8 cellular contexts compared by ENCODE assay signal in the genomic region with DNA sequence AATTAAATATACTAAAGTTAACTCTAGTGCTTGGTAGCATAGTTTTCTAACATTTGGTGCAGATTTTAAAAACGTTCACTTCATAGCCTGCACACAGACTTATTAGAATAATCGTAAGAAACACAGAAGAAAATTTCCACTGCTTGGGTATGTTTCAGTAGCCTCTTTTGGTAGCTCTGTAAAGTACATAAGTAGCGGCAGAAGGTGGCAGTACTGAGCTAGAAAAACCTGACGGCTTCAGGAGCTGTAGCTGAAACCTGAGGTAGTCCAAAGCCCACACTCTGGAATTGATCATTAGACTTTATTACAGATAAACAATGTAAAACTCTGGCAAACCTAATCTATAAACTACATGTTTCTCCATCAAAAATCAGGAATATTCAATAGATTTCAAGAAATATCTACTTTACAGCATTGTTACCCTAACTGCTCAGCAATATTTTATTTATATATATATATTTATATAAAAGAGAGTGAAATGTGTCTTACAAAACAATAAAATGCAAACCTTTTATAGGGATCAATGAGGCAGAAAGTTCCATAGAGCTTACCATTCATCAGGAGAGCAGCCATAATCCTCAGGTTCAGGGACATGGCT.
DNase-seq lines count a peak whose midpoint lies in the region; ATAC-seq and TF ChIP-seq lines count a peak whose summit lies in the region.

No MANE protein-coding gene starts in this region.

- H3K4me3 ChIP-seq in Peyer's patch (no peak overlapping the region), foreskin fibroblast (ENCODE audit: low read depth in 1 of 2, low read length in 2 of 2) (no peak overlapping the region), osteoblast (ENCODE audit: insufficient read depth, low read length) (no peak overlapping the region)

- no peaks in the 10 kb centered on the region for H3K9me3 Mint-ChIP-seq in activated T-helper 17 cell treated with anti-CD3 and anti-CD28 coated beads, Interleukin-2, amount 50 U/mL, for 72 hours
- no peaks in the 10 kb centered on the region for H3K9me3 Mint-ChIP-seq in type B pancreatic cell

- H3K36me3 ChIP-seq in Peyer's patch (no peaks in the 10 kb centered on the region), osteoblast (ENCODE audit: insufficient read depth, low read length) (no peaks in the 10 kb centered on the region)

- no peak overlapping the region for H3K27ac Mint-ChIP-seq in activated T-helper 17 cell treated with anti-CD3 and anti-CD28 coated beads, Interleukin-2, amount 50 U/mL, for 72 hours
- no peak overlapping the region for H3K27ac Mint-ChIP-seq in type B pancreatic cell

- H3K4me1 ChIP-seq in Peyer's patch, result no peaks in the 10 kb centered on the region
- no peaks in the 10 kb centered on the region for H3K4me1 ChIP-seq in osteoblast (ENCODE audit: insufficient read depth, low read length)

- H3K27me3 Mint-ChIP-seq in activated T-helper 17 cell treated with anti-CD3 and anti-CD28 coated beads, Interleukin-2, amount 50 U/mL, for 72 hours, result no peaks in the 10 kb centered on the region
- H3K27me3 Mint-ChIP-seq in type B pancreatic cell, result no peaks in the 10 kb centered on the region

- peaks cover 14% of the 10 kb centered on the region for H3K36me3 Mint-ChIP-seq in activated T-helper 17 cell treated with anti-CD3 and anti-CD28 coated beads, Interleukin-2, amount 50 U/mL, for 72 hours (ENCODE audit: low read depth)
- H3K36me3 Mint-ChIP-seq in type B pancreatic cell, result no peaks in the 10 kb centered on the region

- no peak for TF ChIP-seq POLR2A in Peyer's patch (IDR thresholded peaks at IDR 0.05)

- H3K27ac ChIP-seq in Peyer's patch (no peak overlapping the region), osteoblast (ENCODE audit: low read depth, low read length) (no peak overlapping the region)

- peak; percentile 54 for DNase-seq in GDM1 (lab: John Stamatoyannopoulos, UW)
- peak; percentile 76 to 86 for DNase-seq in Kasumi-1 (lab: John Stamatoyannopoulos, UW)
- peak in 2 of 3 donors; percentile 51 to 87 for DNase-seq in Peyer's patch
- peak; percentile 22 to 70 for DNase-seq in foreskin fibroblast
- DNase-seq in osteoblast (ENCODE audit: insufficient read length, low spot score, missing footprints), result peak; percentile 31
- DNase-seq in type B pancreatic cell (ENCODE audit: extremely low spot score, unreplicated experiment), result no peak

- H3K4me2 ChIP-seq in osteoblast (ENCODE audit: insufficient read depth, low read length), result no peak overlapping the region

- no peaks in the 10 kb centered on the region for H3K27me3 ChIP-seq in Peyer's patch
- H3K27me3 ChIP-seq in osteoblast (ENCODE audit: insufficient read depth, low read length), result no peaks in the 10 kb centered on the region

- H2AFZ ChIP-seq in osteoblast (ENCODE audit: low read length), result no peak overlapping the region

- H3K4me3 Mint-ChIP-seq in activated T-helper 17 cell treated with anti-CD3 and anti-CD28 coated beads, Interleukin-2, amount 50 U/mL, for 72 hours, result no peak overlapping the region
- H3K4me3 Mint-ChIP-seq in type B pancreatic cell, result no peak overlapping the region

- H4K20me1 ChIP-seq in osteoblast (ENCODE audit: insufficient read depth, low read length), result no peaks in the 10 kb centered on the region

- ATAC-seq in GM21786 (IDR thresholded peaks at IDR 0.05; ENCODE audit: unreplicated experiment), result peak; percentile 94
- ATAC-seq in activated T-helper 17 cell treated with anti-CD3 and anti-CD28 coated beads, Interleukin-2, amount 50 U/mL, for 72 hours (replicated peaks), result peak; percentile 89

- no peaks in the 10 kb centered on the region for H3K4me1 Mint-ChIP-seq in activated T-helper 17 cell treated with anti-CD3 and anti-CD28 coated beads, Interleukin-2, amount 50 U/mL, for 72 hours
- no peaks in the 10 kb centered on the region for H3K4me1 Mint-ChIP-seq in type B pancreatic cell (ENCODE audit: unreplicated experiment)

- H3K79me2 ChIP-seq in osteoblast (ENCODE audit: insufficient read depth, low read length), result no peaks in the 10 kb centered on the region

- H3K9me3 ChIP-seq in Peyer's patch, result no peaks in the 10 kb centered on the region
- no peaks in the 10 kb centered on the region for H3K9me3 ChIP-seq in osteoblast (ENCODE audit: low read depth, low read length)

- TF ChIP-seq CTCF in Peyer's patch (IDR thresholded peaks at IDR 0.05), result peak; percentile 9 to 89 (median 76)
- TF ChIP-seq CTCF in foreskin fibroblast (IDR thresholded peaks at IDR 0.05; ENCODE audit: low read depth, low read length), result peak; percentile 62
- peak; percentile 65 for TF ChIP-seq CTCF in osteoblast (IDR thresholded peaks at IDR 0.05; ENCODE audit: extremely low read depth, low read depth, low read length)
- TF ChIP-seq CTCF in type B pancreatic cell (conservative IDR thresholded peaks at IDR 0.05), result peak; percentile 90
